Comparison of ENCODE assay signal across 21 cellular contexts in the genomic region with DNA sequence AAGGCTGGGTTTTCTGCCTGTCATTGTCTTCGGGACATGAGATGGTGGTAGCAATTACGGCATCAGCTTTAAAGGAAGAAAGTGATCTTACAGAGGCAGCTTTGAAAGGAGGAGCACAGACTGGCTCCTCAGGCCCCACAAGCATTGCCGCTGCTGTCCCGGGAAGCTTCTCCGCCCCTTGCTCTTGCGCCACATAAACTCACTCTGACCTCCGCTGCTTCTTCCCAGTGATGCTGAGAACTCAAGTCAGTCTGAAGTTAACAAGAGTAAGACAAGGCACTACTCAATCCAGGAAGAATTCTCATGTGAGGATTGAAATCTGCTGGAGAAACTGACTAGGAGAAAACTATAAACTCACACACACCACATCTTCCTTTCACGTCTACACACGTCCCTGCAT.
DNase-seq lines count a peak whose midpoint lies in the region; ATAC-seq and TF ChIP-seq lines count a peak whose summit lies in the region.
"Had no signal": no experiment of that assay in that cellular context is flagged by ENCODE, and none has a peak within 500 bp of the region (broad histone marks: within the 10 kb centered on the region; RNA-seq: fewer than 3 reads in every experiment).

No MANE protein-coding gene starts in this region.

- H3K9me3 ChIP-seq in heart right ventricle (no peaks in the 10 kb centered on the region), suprapubic skin (no peaks in the 10 kb centered on the region)
- H3K9me3 ChIP-seq: A549, esophagus muscularis mucosa, transverse colon had no signal

- H3K27me3 ChIP-seq in heart right ventricle: no peaks in the 10 kb centered on the region
- no peaks in the 10 kb centered on the region for H3K27me3 ChIP-seq in suprapubic skin
- H3K27me3 ChIP-seq: esophagus muscularis mucosa, transverse colon had no signal

- no peak for TF ChIP-seq POLR2A in suprapubic skin (IDR thresholded peaks at IDR 0.05)

- POLR2A ChIA-PET in activated CD8-positive, alpha-beta T cell treated with anti-CD3 and anti-CD28 coated beads for 36 hours (lab: Charles Lee): no interaction called here
- POLR2A ChIA-PET in activated CD8-positive, alpha-beta T cell treated with anti-CD3 and anti-CD28 coated beads, Interleukin-2, amount 10 ng/mL, durations not matched to agents 7 days and 5 days (lab: Charles Lee): no interaction called here

- peak overlapping the region; percentile 16 for H3K27ac Mint-ChIP-seq in activated CD8-positive, alpha-beta T cell treated with anti-CD3 and anti-CD28 coated beads for 36 hours
- H3K27ac Mint-ChIP-seq in activated CD8-positive, alpha-beta T cell treated with anti-CD3 and anti-CD28 coated beads, Interleukin-2, amount 10 ng/mL, durations not matched to agents 7 days and 5 days: no peak overlapping the region
- H3K27ac Mint-ChIP-seq: activated CD4-positive, alpha-beta T cell treated with anti-CD3 and anti-CD28 coated beads, Interleukin-2, amount 10 ng/mL, durations not matched to agents 7 days and 5 days; activated naive CD4-positive, alpha-beta T cell treated with anti-CD3 and anti-CD28 coated beads for 36 hours; stimulated activated memory B cell treated with anti-CD40 and anti-IgM and Interleukin-4, amounts not matched to agents 10 μg/mL and 1 μg/mL and 100 μg/mL, for 72 hours had no signal

- H3K36me3 Mint-ChIP-seq in activated CD8-positive, alpha-beta T cell treated with anti-CD3 and anti-CD28 coated beads for 36 hours (ENCODE audit: low read depth): peaks cover 15% of the 10 kb centered on the region
- peaks cover 10% of the 10 kb centered on the region for H3K36me3 Mint-ChIP-seq in activated CD8-positive, alpha-beta T cell treated with anti-CD3 and anti-CD28 coated beads, Interleukin-2, amount 10 ng/mL, durations not matched to agents 7 days and 5 days (ENCODE audit: low read depth)

- intact Hi-C loops in activated CD8-positive, alpha-beta T cell treated with anti-CD3 and anti-CD28 coated beads for 36 hours (cut with micrococcal nuclease): no loop called here
- intact Hi-C loops in heart right ventricle (cut with DNase I): no loop called here

- H3K9me3 Mint-ChIP-seq in activated CD8-positive, alpha-beta T cell treated with anti-CD3 and anti-CD28 coated beads for 36 hours: no peaks in the 10 kb centered on the region
- H3K9me3 Mint-ChIP-seq in activated CD8-positive, alpha-beta T cell treated with anti-CD3 and anti-CD28 coated beads, Interleukin-2, amount 10 ng/mL, durations not matched to agents 7 days and 5 days (ENCODE audit: insufficient read depth): no peaks in the 10 kb centered on the region
- H3K9me3 Mint-ChIP-seq: activated naive CD4-positive, alpha-beta T cell treated with anti-CD3 and anti-CD28 coated beads for 36 hours; stimulated activated memory B cell treated with anti-CD40 and anti-IgM and Interleukin-4, amounts not matched to agents 10 μg/mL and 1 μg/mL and 100 μg/mL, for 72 hours had no signal

- CTCF ChIA-PET in activated CD8-positive, alpha-beta T cell treated with anti-CD3 and anti-CD28 coated beads for 36 hours (lab: Charles Lee): no interaction called here
- CTCF ChIA-PET in activated CD8-positive, alpha-beta T cell treated with anti-CD3 and anti-CD28 coated beads, Interleukin-2, amount 10 ng/mL, durations not matched to agents 7 days and 5 days (lab: Charles Lee): interaction anchor here (0.7 kb wide), 1 partner anchor 8 kb away, joined by 3 read pairs; no protein-coding TSS in a partner anchor

- DNase-seq in activated CD8-positive, alpha-beta T cell treated with anti-CD3 and anti-CD28 coated beads for 36 hours: no peak
- DNase-seq in activated CD8-positive, alpha-beta T cell treated with anti-CD3 and anti-CD28 coated beads, Interleukin-2, amount 10 ng/mL, durations not matched to agents 7 days and 5 days: no peak
- DNase-seq in cardiac fibroblast (ENCODE audit: low read depth in 2 of 2) (peak; percentile 39 to 71), heart right ventricle (peak in 1 of 2 donors; percentile 20), suprapubic skin (ENCODE audit: low spot score in 2 of 2) (no peak), HT-29 (ENCODE audit: low spot score) (no peak), kidney tubule cell (ENCODE audit: low spot score) (no peak)
- DNase-seq: activated CD4-positive, alpha-beta T cell treated with anti-CD3 and anti-CD28 coated beads, Interleukin-2, amount 10 ng/mL, durations not matched to agents 7 days and 5 days; dermis blood vessel endothelial cell; kidney glomerular epithelial cell; NCI-H1092 treated with DMSO at 0.1 percent for 48 hours; NCI-H2171; retina; transverse colon had no signal

- no peak for ATAC-seq in activated CD8-positive, alpha-beta T cell treated with anti-CD3 and anti-CD28 coated beads for 36 hours
- ATAC-seq in activated CD8-positive, alpha-beta T cell treated with anti-CD3 and anti-CD28 coated beads, Interleukin-2, amount 10 ng/mL, durations not matched to agents 7 days and 5 days: no peak
- ATAC-seq in heart right ventricle (peak in 6 of 8 donors; percentile 44 to 79 (median 54)), HG03457 (IDR thresholded peaks at IDR 0.05; ENCODE audit: unreplicated experiment) (no peak)
- ATAC-seq: A549; stimulated activated memory B cell treated with anti-CD40 and anti-IgM and Interleukin-4, amounts not matched to agents 10 μg/mL and 1 μg/mL and 100 μg/mL, for 72 hours had no signal

- 79 to 80% methylated on average over 9 of the region's 9 CpGs for WGBS in heart right ventricle, 2 donors
- 66% methylated on average over 9 of the region's 9 CpGs for WGBS in suprapubic skin

- no peak overlapping the region for H3K4me3 Mint-ChIP-seq in activated CD8-positive, alpha-beta T cell treated with anti-CD3 and anti-CD28 coated beads for 36 hours
- no peak overlapping the region for H3K4me3 Mint-ChIP-seq in activated CD8-positive, alpha-beta T cell treated with anti-CD3 and anti-CD28 coated beads, Interleukin-2, amount 10 ng/mL, durations not matched to agents 7 days and 5 days
- H3K4me3 Mint-ChIP-seq: activated CD4-positive, alpha-beta T cell treated with anti-CD3 and anti-CD28 coated beads, Interleukin-2, amount 10 ng/mL, durations not matched to agents 7 days and 5 days; activated naive CD4-positive, alpha-beta T cell treated with anti-CD3 and anti-CD28 coated beads for 36 hours; stimulated activated memory B cell treated with anti-CD40 and anti-IgM and Interleukin-4, amounts not matched to agents 10 μg/mL and 1 μg/mL and 100 μg/mL, for 72 hours had no signal

- H3K36me3 ChIP-seq in heart right ventricle: peaks cover 0 to 6% (median 0%) of the 10 kb centered on the region in 9 donors
- no peaks in the 10 kb centered on the region for H3K36me3 ChIP-seq in suprapubic skin
- H3K36me3 ChIP-seq: esophagus muscularis mucosa, transverse colon had no signal

- TF ChIP-seq CTCF in activated CD8-positive, alpha-beta T cell treated with anti-CD3 and anti-CD28 coated beads for 36 hours (IDR thresholded peaks at IDR 0.05): no peak
- TF ChIP-seq CTCF in cardiac fibroblast (IDR thresholded peaks at IDR 0.05; ENCODE audit: low read depth, low read length): no peak
- TF ChIP-seq CTCF in heart right ventricle (IDR thresholded peaks at IDR 0.05): no peak
- TF ChIP-seq CTCF in suprapubic skin (IDR thresholded peaks at IDR 0.05): no peak

- H3K4me3 ChIP-seq in cardiac fibroblast (replicated peaks in 1 of 2; ENCODE audit: low read depth in 2 of 2, low read length in 2 of 2): no peak overlapping the region
- no peak overlapping the region for H3K4me3 ChIP-seq in heart right ventricle
- H3K4me3 ChIP-seq in suprapubic skin: no peak overlapping the region
- H3K4me3 ChIP-seq: A549, esophagus muscularis mucosa, transverse colon had no signal

- H3K27me3 Mint-ChIP-seq in activated CD8-positive, alpha-beta T cell treated with anti-CD3 and anti-CD28 coated beads for 36 hours: no peaks in the 10 kb centered on the region
- H3K27me3 Mint-ChIP-seq in activated CD8-positive, alpha-beta T cell treated with anti-CD3 and anti-CD28 coated beads, Interleukin-2, amount 10 ng/mL, durations not matched to agents 7 days and 5 days (ENCODE audit: low read depth): no peaks in the 10 kb centered on the region
- H3K27me3 Mint-ChIP-seq: activated CD4-positive, alpha-beta T cell treated with anti-CD3 and anti-CD28 coated beads, Interleukin-2, amount 10 ng/mL, durations not matched to agents 7 days and 5 days; stimulated activated memory B cell treated with anti-CD40 and anti-IgM and Interleukin-4, amounts not matched to agents 10 μg/mL and 1 μg/mL and 100 μg/mL, for 72 hours had no signal

- H3K4me1 Mint-ChIP-seq in activated CD8-positive, alpha-beta T cell treated with anti-CD3 and anti-CD28 coated beads for 36 hours (ENCODE audit: low read depth): peaks cover 15% of the 10 kb centered on the region
- H3K4me1 Mint-ChIP-seq in activated CD8-positive, alpha-beta T cell treated with anti-CD3 and anti-CD28 coated beads, Interleukin-2, amount 10 ng/mL, durations not matched to agents 7 days and 5 days (ENCODE audit: low read depth): no peaks in the 10 kb centered on the region
- H3K4me1 Mint-ChIP-seq: stimulated activated memory B cell treated with anti-CD40 and anti-IgM and Interleukin-4, amounts not matched to agents 10 μg/mL and 1 μg/mL and 100 μg/mL, for 72 hours had no signal

- peaks cover 0 to 19% (median 6%) of the 10 kb centered on the region in 9 donors for H3K4me1 ChIP-seq in heart right ventricle
- peaks cover 15% of the 10 kb centered on the region for H3K4me1 ChIP-seq in suprapubic skin
- H3K4me1 ChIP-seq: A549, transverse colon had no signal

- no peak for TF ChIP-seq EP300 in suprapubic skin (IDR thresholded peaks at IDR 0.05)

- H3K27ac ChIP-seq in heart right ventricle (peak overlapping the region in 4 of 10 donors; percentile 19 to 50 (median 44)), suprapubic skin (peak overlapping the region; percentile 43)
- H3K27ac ChIP-seq: A549, C4-2B, esophagus muscularis mucosa, KMS-11, transverse colon had no signal

Comparison
In these comparisons a context has a peak if more than half of its experiments do, and no peak if none do; other contexts are left out.
1. ATAC-seq: peak in heart right ventricle (6 of 8); none in activated CD8-positive, alpha-beta T cell treated with anti-CD3 and anti-CD28 coated beads for 36 hours (single experiment), activated CD8-positive, alpha-beta T cell treated with anti-CD3 and anti-CD28 coated beads, Interleukin-2, amount 10 ng/mL, durations not matched to agents 7 days and 5 days (single experiment) and HG03457 (single experiment).
2. DNase-seq: peak in cardiac fibroblast (2 of 2); none in activated CD8-positive, alpha-beta T cell treated with anti-CD3 and anti-CD28 coated beads for 36 hours (single experiment), activated CD8-positive, alpha-beta T cell treated with anti-CD3 and anti-CD28 coated beads, Interleukin-2, amount 10 ng/mL, durations not matched to agents 7 days and 5 days (single experiment), suprapubic skin (0 of 2), HT-29 (single experiment) and kidney tubule cell (single experiment).